In the genomic region with DNA sequence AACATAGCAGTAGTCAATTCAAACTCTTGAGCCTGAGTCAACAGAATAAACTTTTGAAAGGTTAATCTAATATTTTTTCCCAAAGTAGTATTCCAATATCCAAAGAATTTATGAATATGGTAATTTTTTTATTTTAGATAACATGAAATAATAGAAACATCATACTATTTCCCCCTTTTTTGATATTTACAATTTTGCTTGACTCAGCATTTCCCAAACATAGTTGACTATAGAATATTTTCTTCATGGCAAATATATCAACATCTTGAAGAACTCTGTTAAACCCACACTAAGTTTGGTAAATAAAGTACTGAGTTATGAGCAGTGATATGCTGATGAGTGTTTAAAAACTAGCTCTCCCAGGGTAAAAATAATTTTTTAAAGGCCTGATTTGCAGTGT, we compare ENCODE assay signal across 35 cellular contexts.
"Had no signal": no experiment of that assay in that cellular context is flagged by ENCODE, and none has a peak within 500 bp of the region (broad histone marks: within the 10 kb centered on the region; RNA-seq: fewer than 3 reads in every experiment).

No MANE protein-coding gene starts in this region.

- DNase-seq: Karpas-422, Kasumi-1, MG63, MM.1S, MV-4-11, NCI-H1048, NCI-H1092, NCI-H1092 treated with DMSO at 0.1 percent for 48 hours, NCI-H1105, NCI-H1105 treated with DMSO at 0.1 percent for 48 hours, NCI-H1417, NCI-H1417 treated with DMSO at 0.1 percent for 48 hours, NCI-H1436, NCI-H1436 treated with DMSO at 0.1 percent for 48 hours, NCI-H146, NCI-H1694, NCI-H1694 treated with DMSO at 0.1 percent for 48 hours, NCI-H187, NCI-H187 treated with DMSO at 0.1 percent for 48 hours, NCI-H1930, NCI-H2029, NCI-H2029 treated with DMSO at 0.1 percent for 48 hours, NCI-H2081, NCI-H2081 treated with DMSO at 0.1 percent for 48 hours, NCI-H2107, NCI-H2171, NCI-H2171 treated with DMSO at 0.1 percent for 48 hours, NCI-H2227 treated with DMSO at 0.1 percent for 48 hours, NCI-H226, NCI-H345, NCI-H446, NCI-H446 treated with DMSO at 0.1 percent for 48 hours, NCI-H510A, NCI-H510A treated with DMSO at 0.1 percent for 48 hours, NCI-H524 had no signal

- H3K27me3 ChIP-seq: MG63 had no signal

- H3K36me3 ChIP-seq: MG63 had no signal

- H3K4me3 ChIP-seq: MG63 had no signal

- H3K9me3 ChIP-seq: MG63 had no signal
